Comparison of ENCODE assay signal across 8 cellular contexts in genomic region chr4:2007804-2008670, GRCh38. TPM values are rescaled to one million over a fixed set of nuclear protein-coding genes. Genes with fewer than 3 reads are reported as not detected.
DNase-seq lines count a peak whose midpoint lies in the region; ATAC-seq, FAIRE-seq and TF ChIP-seq lines count a peak whose summit lies in the region.

No MANE protein-coding gene starts in this region.

- peak overlapping the region; percentile 86 for H3K4me3 ChIP-seq in astrocyte of the cerebellum (ENCODE audit: low read depth, low read length)
- H3K4me3 ChIP-seq in HepG2 (replicated peaks in 1 of 3; ENCODE audit: insufficient read depth in 1 of 3, low read depth in 2 of 3, low read length in 3 of 3) = peak overlapping the region; percentile 80 to 100 (median 99)
- peak overlapping the region; percentile 49 to 97 (median 78) for H3K4me3 ChIP-seq in transverse colon

- POLR2A ChIA-PET in HepG2 (lab: Yijun Ruan, JAX) = no interaction called here

- CTCF ChIA-PET in activated CD8-positive, alpha-beta memory T cell treated with anti-CD3 and anti-CD28 coated beads, Interleukin-2, amount 10 ng/mL, durations not matched to agents 7 days and 5 days (lab: Charles Lee) = interaction anchor here (1.0 kb wide), 1 partner anchor 12 kb away, joined by 3 read pairs; no protein-coding TSS in a partner anchor
- CTCF ChIA-PET in HepG2 (lab: Yijun Ruan, JAX; ENCODE audit: low intra/inter-chr PET ratio, low total read pairs) = no interaction called here

- no peak for TF ChIP-seq RAD21 in HepG2 (CRISPR knock-in tag; IDR thresholded peaks at IDR 0.05)

- peak overlapping the region; percentile 99 for H3K9ac ChIP-seq in HepG2 (ENCODE audit: insufficient read depth, low read depth, low read length)

- DNase-seq in activated CD8-positive, alpha-beta memory T cell treated with anti-CD3 and anti-CD28 coated beads, Interleukin-2, amount 10 ng/mL, durations not matched to agents 7 days and 5 days = no peak
- DNase-seq in activated CD8-positive, alpha-beta memory T cell treated with anti-CD3 and anti-CD28 coated beads, Interleukin-2, amount 50 U/mL, for 48 hours = no peak
- DNase-seq in astrocyte of the cerebellum (ENCODE audit: low read depth) (no peak), HepG2 (ENCODE audit: low spot score) (no peak), transverse colon (no peak), NCI-H1105 (lab: John Stamatoyannopoulos, UW) (no peak)

- ATAC-seq in activated CD8-positive, alpha-beta memory T cell treated with anti-CD3 and anti-CD28 coated beads, Interleukin-2, amount 10 ng/mL, durations not matched to agents 7 days and 5 days = no peak
- ATAC-seq in HepG2 (no peak), GM19328 (IDR thresholded peaks at IDR 0.05; ENCODE audit: unreplicated experiment) (no peak), HG02610 (IDR thresholded peaks at IDR 0.05; ENCODE audit: unreplicated experiment) (no peak)

- 2% methylated on average over 46 of the region's 57 CpGs for WGBS in HepG2 (ENCODE audit: low lambda C conversion rate)
- WGBS in transverse colon (ENCODE audit: low coverage in 1 of 2), 2 donors = 0 to 1% methylated on average over 6 to 48 of the region's 57 CpGs

- no peaks in the 10 kb centered on the region; a peak in 1 of 5 replicates for H3K27me3 ChIP-seq in HepG2 (ENCODE audit: control insufficient read depth in 1 of 2, insufficient read depth in 2 of 2, low read length in 2 of 2)
- H3K27me3 ChIP-seq in transverse colon = no peaks in the 10 kb centered on the region

- H2AFZ ChIP-seq in HepG2 (ENCODE audit: low read length) = no peak overlapping the region

- peak overlapping the region; percentile 92 for H3K4me3 Mint-ChIP-seq in activated CD8-positive, alpha-beta memory T cell treated with anti-CD3 and anti-CD28 coated beads, Interleukin-2, amount 10 ng/mL, durations not matched to agents 7 days and 5 days

- peak overlapping the region; percentile 84 for H3K27ac Mint-ChIP-seq in activated CD8-positive, alpha-beta memory T cell treated with anti-CD3 and anti-CD28 coated beads, Interleukin-2, amount 10 ng/mL, durations not matched to agents 7 days and 5 days

- TF ChIP-seq POLR2A in HepG2 (IDR thresholded peaks at IDR 0.05; ENCODE audit: insufficient read depth in 1 of 2, low read depth in 2 of 2, low read length in 2 of 2) (no peak), transverse colon (IDR thresholded peaks at IDR 0.05) (no peak)

- H3K4me1 Mint-ChIP-seq in activated CD8-positive, alpha-beta memory T cell treated with anti-CD3 and anti-CD28 coated beads, Interleukin-2, amount 10 ng/mL, durations not matched to agents 7 days and 5 days = peaks cover 30% of the 10 kb centered on the region

- peaks cover 50% of the 10 kb centered on the region for H3K79me2 ChIP-seq in HepG2 (ENCODE audit: insufficient read depth, low read length)

- H3K36me3 ChIP-seq in HepG2 (replicated peaks in 1 of 2; ENCODE audit: control insufficient read depth in 1 of 2, insufficient read depth in 2 of 2, low read length in 2 of 2) (peaks cover 1 to 22% of the 10 kb centered on the region in 2 experiments; a peak in 3 of 5 replicates), transverse colon (peaks cover 0 to 11% (median 0%) of the 10 kb centered on the region in 4 donors)

- intact Hi-C loops in HepG2 (cut with micrococcal nuclease; ENCODE audit: unreplicated experiment) = loop anchor here (5.0 kb wide), 1 partner anchor 439 kb away; no protein-coding TSS in a partner anchor
- intact Hi-C loops in transverse colon (cut with DNase I; ENCODE audit: low total_unique reads) = no loop called here

- no peaks in the 10 kb centered on the region for H3K9me3 Mint-ChIP-seq in activated CD8-positive, alpha-beta memory T cell treated with anti-CD3 and anti-CD28 coated beads, Interleukin-2, amount 10 ng/mL, durations not matched to agents 7 days and 5 days (ENCODE audit: low read depth)

- TF ChIP-seq EP300 in HepG2 (IDR thresholded peaks at IDR 0.05; ENCODE audit: low read depth in 2 of 2, low read length in 2 of 2) (no peak), HepG2 (CRISPR knock-in tag; IDR thresholded peaks at IDR 0.05; ENCODE audit: borderline replicate concordance) (no peak), transverse colon (IDR thresholded peaks at IDR 0.05; ENCODE audit: low read depth) (no peak)

- no peak for TF ChIP-seq CTCF in astrocyte of the cerebellum (IDR thresholded peaks at IDR 0.05; ENCODE audit: low read depth, low read length, missing control alignments)
- no peak for TF ChIP-seq CTCF in HepG2 (CRISPR knock-in tag; IDR thresholded peaks at IDR 0.05)
- no peak for TF ChIP-seq CTCF in transverse colon (IDR thresholded peaks at IDR 0.05)

- no peak for FAIRE-seq in HepG2 (lab: Jason Lieb, UNC)

- peaks cover 13% of the 10 kb centered on the region for H4K20me1 ChIP-seq in HepG2 (ENCODE audit: insufficient read depth, low read length)

- in situ Hi-C loops in astrocyte of the cerebellum (cut with HindIII; ENCODE audit: low sequenced_read_pairs) = loop anchor here (10.0 kb wide), 1 partner anchor 53 kb away; no protein-coding TSS in a partner anchor
- in situ Hi-C loops in HepG2 (cut with HindIII; ENCODE audit: extremely low pct_ligation_motif_present, low pct_unique_long_range_greater_than_20kb) = loop anchor here (25.0 kb wide), 1 partner anchor 179 kb away; no protein-coding TSS in a partner anchor
- in situ Hi-C loops in transverse colon (cut with MboI; ENCODE audit: low pct_ligation_motif_present in 1 of 4, low pct_unique_long_range_greater_than_20kb in 1 of 4, low sequenced_read_pairs in 3 of 4) = no loop called here

- peak overlapping the region; percentile 95 for H3K4me2 ChIP-seq in HepG2 (ENCODE audit: low read depth, low read length)

- peaks cover 26% of the 10 kb centered on the region for H3K4me1 ChIP-seq in HepG2 (ENCODE audit: insufficient read depth, low read length)
- H3K4me1 ChIP-seq in transverse colon = peaks cover 0 to 24% (median 15%) of the 10 kb centered on the region in 4 donors

- BruUV-seq in HepG2 (replicated peaks; lab: Mats Ljungman, UMichigan) = no TSS peak

- H3K27me3 Mint-ChIP-seq in activated CD8-positive, alpha-beta memory T cell treated with anti-CD3 and anti-CD28 coated beads, Interleukin-2, amount 10 ng/mL, durations not matched to agents 7 days and 5 days = peaks cover 15% of the 10 kb centered on the region

- peak overlapping the region; percentile 98 for H3K27ac ChIP-seq in HepG2 (ENCODE audit: extremely low read length, insufficient read depth, low read length)
- H3K27ac ChIP-seq in transverse colon = peak overlapping the region; percentile 96 to 98 (median 96)

- H3K36me3 Mint-ChIP-seq in activated CD8-positive, alpha-beta memory T cell treated with anti-CD3 and anti-CD28 coated beads, Interleukin-2, amount 10 ng/mL, durations not matched to agents 7 days and 5 days = peaks cover 17% of the 10 kb centered on the region

- H3K9me3 ChIP-seq in HepG2 (ENCODE audit: low read length) = no peaks in the 10 kb centered on the region
- no peaks in the 10 kb centered on the region for H3K9me3 ChIP-seq in transverse colon

RNA-seq across cellular contexts. Expression of gene NELFA, which starts 0.7 kb away (rescaled TPM):
- 10 to 100 TPM; 40.1 to 42.6 TPM for total RNA-seq in activated CD8-positive, alpha-beta memory T cell treated with anti-CD3 and anti-CD28 coated beads, Interleukin-2, amount 10 ng/mL, durations not matched to agents 7 days and 5 days
- total RNA-seq in HepG2 (2016; rRNA removed; fragmentation: Illumina TruSeq; extraction: Trizol) (11.4 and 18.5 TPM in 2 replicates), transverse colon (10 to 100 TPM; 22.0 to 80.4 (median 31.8) TPM)
- 11.0 and 11.5 TPM in 2 replicates for total RNA-seq in HepG2 (2016; cell fraction: cytosol; rRNA removed; fragmentation: Illumina TruSeq; extraction: Trizol; ENCODE audit: low read depth)
- 10.3 and 19.4 TPM in 2 replicates for total RNA-seq in HepG2 (2016; cell fraction: insoluble cytoplasmic fraction; rRNA removed; fragmentation: Illumina TruSeq; extraction: Trizol)
- 15.4 and 15.7 TPM in 2 replicates for total RNA-seq in HepG2 (2016; cell fraction: membrane; rRNA removed; fragmentation: Illumina TruSeq; extraction: Trizol)
- total RNA-seq in HepG2 (2016; cell fraction: nucleus; rRNA removed; fragmentation: Illumina TruSeq; extraction: Trizol) = 15.3 and 18.5 TPM in 2 replicates
- 13.3 and 14.6 TPM in 2 replicates for polyA plus RNA-seq in HepG2 (2011; rRNA removed)
- 6.5 and 13.6 TPM in 2 replicates for polyA plus RNA-seq in HepG2 (2011; cell fraction: cytosol; rRNA removed)
- 45.3 and 58.0 TPM in 2 replicates for polyA plus RNA-seq in HepG2 (2011; cell fraction: nucleus; rRNA removed)
- polyA plus RNA-seq in HepG2 (2012) = 16.5 and 18.9 TPM in 2 replicates
- 6.0 and 6.9 TPM in 2 replicates for polyA plus RNA-seq in HepG2 (2016; cell fraction: cytosol; fragmentation: Illumina TruSeq; extraction: Trizol; ENCODE audit: low read depth)
- 18.4 and 25.2 TPM in 2 replicates for polyA plus RNA-seq in HepG2 (2016; cell fraction: insoluble cytoplasmic fraction; fragmentation: Illumina TruSeq; extraction: Trizol; ENCODE audit: low read depth)
- 9.2 and 10.2 TPM in 2 replicates for polyA plus RNA-seq in HepG2 (2016; cell fraction: membrane; fragmentation: Illumina TruSeq; extraction: Trizol; ENCODE audit: low read depth)
- polyA plus RNA-seq in HepG2 (2016; cell fraction: nucleus; fragmentation: Illumina TruSeq; extraction: Trizol; ENCODE audit: insufficient read depth, low read depth) = 43.4 and 47.9 TPM in 2 replicates
- 8.8 and 40.6 TPM in 2 replicates for polyA minus RNA-seq in HepG2 (2011; rRNA and poly(A)+ RNA removed; ENCODE audit: low replicate concordance)
- 11.3 and 19.9 TPM in 2 replicates for polyA minus RNA-seq in HepG2 (2011; cell fraction: cytosol; rRNA and poly(A)+ RNA removed)
- 29.0 and 37.0 TPM in 2 replicates for polyA minus RNA-seq in HepG2 (2011; cell fraction: nucleus; rRNA and poly(A)+ RNA removed)

RNA-seq across cellular contexts. Expression of gene NAT8L, which starts 51.1 kb away (rescaled TPM):
- total RNA-seq in activated CD8-positive, alpha-beta memory T cell treated with anti-CD3 and anti-CD28 coated beads, Interleukin-2, amount 10 ng/mL, durations not matched to agents 7 days and 5 days = under 1 TPM; 0.09 to 0.40 TPM
- 1.6 and 3.3 TPM in 2 replicates for total RNA-seq in HepG2 (2016; rRNA removed; fragmentation: Illumina TruSeq; extraction: Trizol)
- 0.40 and 0.53 TPM in 2 replicates for total RNA-seq in HepG2 (2016; cell fraction: cytosol; rRNA removed; fragmentation: Illumina TruSeq; extraction: Trizol; ENCODE audit: low read depth)
- 1.7 and 3.2 TPM in 2 replicates for total RNA-seq in HepG2 (2016; cell fraction: insoluble cytoplasmic fraction; rRNA removed; fragmentation: Illumina TruSeq; extraction: Trizol)
- total RNA-seq in HepG2 (2016; cell fraction: membrane; rRNA removed; fragmentation: Illumina TruSeq; extraction: Trizol) = 1.5 and 1.7 TPM in 2 replicates
- 2.9 and 3.4 TPM in 2 replicates for total RNA-seq in HepG2 (2016; cell fraction: nucleus; rRNA removed; fragmentation: Illumina TruSeq; extraction: Trizol)
- polyA plus RNA-seq in HepG2 (2011; rRNA removed) = 2.2 and 3.4 TPM in 2 replicates
- polyA plus RNA-seq in HepG2 (2011; cell fraction: cytosol; rRNA removed) = 4.1 and 4.4 TPM in 2 replicates
- polyA plus RNA-seq in HepG2 (2011; cell fraction: nucleus; rRNA removed) = 11.8 TPM in 2 replicates
- polyA plus RNA-seq in HepG2 (2012) = 1.1 and 3.9 TPM in 2 replicates
- 0.63 and 0.64 TPM in 2 replicates for polyA plus RNA-seq in HepG2 (2016; cell fraction: cytosol; fragmentation: Illumina TruSeq; extraction: Trizol; ENCODE audit: low read depth)
- polyA plus RNA-seq in HepG2 (2016; cell fraction: insoluble cytoplasmic fraction; fragmentation: Illumina TruSeq; extraction: Trizol; ENCODE audit: low read depth) = 3.1 and 3.9 TPM in 2 replicates
- 1.5 and 1.8 TPM in 2 replicates for polyA plus RNA-seq in HepG2 (2016; cell fraction: membrane; fragmentation: Illumina TruSeq; extraction: Trizol; ENCODE audit: low read depth)
- 8.3 and 8.8 TPM in 2 replicates for polyA plus RNA-seq in HepG2 (2016; cell fraction: nucleus; fragmentation: Illumina TruSeq; extraction: Trizol; ENCODE audit: insufficient read depth, low read depth)
- polyA minus RNA-seq in HepG2 (2011; rRNA and poly(A)+ RNA removed; ENCODE audit: low replicate concordance) = 10.6 and 14.5 TPM in 2 replicates
- 3.8 and 4.2 TPM in 2 replicates for polyA minus RNA-seq in HepG2 (2011; cell fraction: cytosol; rRNA and poly(A)+ RNA removed)
- polyA minus RNA-seq in HepG2 (2011; cell fraction: nucleus; rRNA and poly(A)+ RNA removed) = 2.4 and 2.9 TPM in 2 replicates
- 1 to 10 TPM in 1 of 4 donors, under 1 TPM in 2, not detected in 1; 0.14 to 1.9 (median 0.64) TPM for total RNA-seq in transverse colon

Comparison
In these comparisons a context has a peak if more than half of its experiments do, and no peak if none do; other contexts are left out.
1. in situ Hi-C loops: an anchor here in astrocyte of the cerebellum (10.0 kb wide) and HepG2 (25.0 kb wide); none called in transverse colon.